Comparison of ENCODE assay signal across 15 cellular contexts in genomic region chr12:94126067-94126466, GRCh38. TPM values are rescaled to one million over a fixed set of nuclear protein-coding genes. Genes with fewer than 3 reads are reported as not detected.
A peak's percentile ranks its signal among the peaks of the same experiment; 100 is the strongest.
DNase-seq lines count a peak whose midpoint lies in the region; ATAC-seq and TF ChIP-seq lines count a peak whose summit lies in the region.
"Had no signal": no experiment of that assay in that cellular context is flagged by ENCODE, and none has a peak within 500 bp of the region (broad histone marks: within the 10 kb centered on the region; RNA-seq: fewer than 3 reads in every experiment).

No MANE protein-coding gene starts in this region.

- peaks cover 15% of the 10 kb centered on the region for H3K9me3 Mint-ChIP-seq in activated CD4-positive, alpha-beta T cell treated with anti-CD3 and anti-CD28 coated beads, Interleukin-2, amount 10 ng/mL, durations not matched to agents 7 days and 5 days
- H3K9me3 Mint-ChIP-seq in activated naive CD8-positive, alpha-beta T cell treated with anti-CD3 and anti-CD28 coated beads for 36 hours = peaks cover 2% of the 10 kb centered on the region
- peaks cover 6% of the 10 kb centered on the region for H3K9me3 Mint-ChIP-seq in stimulated activated memory B cell treated with anti-CD40 and anti-IgM and Interleukin-4, amounts not matched to agents 10 μg/mL and 1 μg/mL and 100 μg/mL, for 72 hours

- CTCF ChIA-PET in activated CD4-positive, alpha-beta T cell treated with anti-CD3 and anti-CD28 coated beads, Interleukin-2, amount 10 ng/mL, durations not matched to agents 7 days and 5 days (lab: Charles Lee) = interaction anchor here (0.6 to 1.2 kb wide), 2 partner anchors 19 to 639 kb away, joined by 3 to 4 read pairs; no protein-coding TSS in a partner anchor
- CTCF ChIA-PET in HEK293T (lab: Yijun Ruan, JAX) = interaction anchor here (0.7 to 1.8 kb wide), 2 partner anchors 9 to 145 kb away, joined by 6 to 7 read pairs; no protein-coding TSS in a partner anchor

- H3K36me3 Mint-ChIP-seq in activated CD4-positive, alpha-beta T cell treated with anti-CD3 and anti-CD28 coated beads, Interleukin-2, amount 10 ng/mL, durations not matched to agents 7 days and 5 days (ENCODE audit: low read depth) = peaks cover 12% of the 10 kb centered on the region
- peaks cover 2% of the 10 kb centered on the region for H3K36me3 Mint-ChIP-seq in activated naive CD8-positive, alpha-beta T cell treated with anti-CD3 and anti-CD28 coated beads for 36 hours
- no peaks in the 10 kb centered on the region for H3K36me3 Mint-ChIP-seq in stimulated activated memory B cell treated with anti-CD40 and anti-IgM and Interleukin-4, amounts not matched to agents 10 μg/mL and 1 μg/mL and 100 μg/mL, for 72 hours

- no peak for ATAC-seq in stimulated activated memory B cell treated with anti-CD40 and anti-IgM and Interleukin-4, amounts not matched to agents 10 μg/mL and 1 μg/mL and 100 μg/mL, for 72 hours

- no peak overlapping the region for H3K4me3 Mint-ChIP-seq in activated CD4-positive, alpha-beta T cell treated with anti-CD3 and anti-CD28 coated beads, Interleukin-2, amount 10 ng/mL, durations not matched to agents 7 days and 5 days
- no peak overlapping the region for H3K4me3 Mint-ChIP-seq in activated naive CD8-positive, alpha-beta T cell treated with anti-CD3 and anti-CD28 coated beads for 36 hours
- no peak overlapping the region for H3K4me3 Mint-ChIP-seq in stimulated activated memory B cell treated with anti-CD40 and anti-IgM and Interleukin-4, amounts not matched to agents 10 μg/mL and 1 μg/mL and 100 μg/mL, for 72 hours

- POLR2A ChIA-PET in activated CD4-positive, alpha-beta T cell treated with anti-CD3 and anti-CD28 coated beads, Interleukin-2, amount 10 ng/mL, durations not matched to agents 7 days and 5 days (lab: Charles Lee) = interaction anchor here (0.6 to 0.9 kb wide), 2 partner anchors 82 to 293 kb away, joined by 3 read pairs; no protein-coding TSS in a partner anchor
- POLR2A ChIA-PET in HEK293T (lab: Yijun Ruan, JAX) = no interaction called here

- peaks cover 4% of the 10 kb centered on the region for H3K27me3 Mint-ChIP-seq in activated CD4-positive, alpha-beta T cell treated with anti-CD3 and anti-CD28 coated beads, Interleukin-2, amount 10 ng/mL, durations not matched to agents 7 days and 5 days
- H3K27me3 Mint-ChIP-seq in activated naive CD8-positive, alpha-beta T cell treated with anti-CD3 and anti-CD28 coated beads for 36 hours = no peaks in the 10 kb centered on the region
- H3K27me3 Mint-ChIP-seq in stimulated activated memory B cell treated with anti-CD40 and anti-IgM and Interleukin-4, amounts not matched to agents 10 μg/mL and 1 μg/mL and 100 μg/mL, for 72 hours = no peaks in the 10 kb centered on the region

- peaks cover 58% of the 10 kb centered on the region for H3K4me1 Mint-ChIP-seq in activated CD4-positive, alpha-beta T cell treated with anti-CD3 and anti-CD28 coated beads, Interleukin-2, amount 10 ng/mL, durations not matched to agents 7 days and 5 days
- H3K4me1 Mint-ChIP-seq in activated naive CD8-positive, alpha-beta T cell treated with anti-CD3 and anti-CD28 coated beads for 36 hours = peaks cover 52% of the 10 kb centered on the region
- H3K4me1 Mint-ChIP-seq in stimulated activated memory B cell treated with anti-CD40 and anti-IgM and Interleukin-4, amounts not matched to agents 10 μg/mL and 1 μg/mL and 100 μg/mL, for 72 hours = peaks cover 58% of the 10 kb centered on the region

- peak overlapping the region; percentile 38 for H3K27ac Mint-ChIP-seq in activated CD4-positive, alpha-beta T cell treated with anti-CD3 and anti-CD28 coated beads, Interleukin-2, amount 10 ng/mL, durations not matched to agents 7 days and 5 days
- peak overlapping the region; percentile 14 for H3K27ac Mint-ChIP-seq in activated naive CD8-positive, alpha-beta T cell treated with anti-CD3 and anti-CD28 coated beads for 36 hours
- peak overlapping the region; percentile 38 for H3K27ac Mint-ChIP-seq in stimulated activated memory B cell treated with anti-CD40 and anti-IgM and Interleukin-4, amounts not matched to agents 10 μg/mL and 1 μg/mL and 100 μg/mL, for 72 hours
- H3K27ac Mint-ChIP-seq: activated T-helper 2 cell treated with anti-CD3 and anti-CD28 coated beads, Interferon-gamma antibody, Interleukin-2, Interleukin-4, amounts not matched to agents 10 μg/mL and 5 μg/mL and 100 μg/mL, durations not matched to agents 14 hours and 24 hours and 36 hours had no signal

- no peak for DNase-seq in activated CD4-positive, alpha-beta T cell treated with anti-CD3 and anti-CD28 coated beads, Interleukin-2, amount 10 ng/mL, durations not matched to agents 7 days and 5 days
- no peak for DNase-seq in activated CD4-positive, alpha-beta T cell treated with anti-CD3 and anti-CD28 coated beads, Interleukin-2, amount 50 U/mL, for 1 hour
- DNase-seq in MV-4-11 (lab: John Stamatoyannopoulos, UW) (peak; percentile 74), HEK293T (ENCODE audit: extremely low spot score) (no peak), NCI-H1436 treated with DMSO at 0.1 percent for 48 hours (lab: John Stamatoyannopoulos, UW) (no peak), NCI-H1930 (lab: John Stamatoyannopoulos, UW) (no peak)
- DNase-seq in activated naive CD8-positive, alpha-beta T cell treated with anti-CD3 and anti-CD28 coated beads for 36 hours = no peak
- DNase-seq: activated CD8-positive, alpha-beta memory T cell treated with anti-CD3 and anti-CD28 coated beads for 24 hours; aorta; NCI-H446; posterior cingulate gyrus; SJCRH30; trophoblast cell had no signal

TF ChIP-seq in HEK293T, 16 proteins besides CTCF, POLR2A, EP300 and RAD21:
- TF ChIP-seq SP1 (IDR thresholded peaks at IDR 0.05) = no peak
- no peak for TF ChIP-seq CTBP1 (IDR thresholded peaks at IDR 0.05; ENCODE audit: borderline replicate concordance)
- no peak for TF ChIP-seq LEF1 (IDR thresholded peaks at IDR 0.05; ENCODE audit: borderline replicate concordance)
- TF ChIP-seq BHLHE40 (IDR thresholded peaks at IDR 0.05; ENCODE audit: borderline replicate concordance) = no peak
- no peak for TF ChIP-seq ARNT (IDR thresholded peaks at IDR 0.05)
- TF ChIP-seq HDGF (IDR thresholded peaks at IDR 0.05; ENCODE audit: borderline replicate concordance) = no peak
- TF ChIP-seq FOXK2 (IDR thresholded peaks at IDR 0.05) = no peak
- TF ChIP-seq NFRKB (IDR thresholded peaks at IDR 0.05) = no peak

RNA-seq across cellular contexts. Expression of gene PLXNC1, which starts 22.3 kb away (rescaled TPM):
- total RNA-seq in activated CD4-positive, alpha-beta T cell treated with anti-CD3 and anti-CD28 coated beads, Interleukin-2, amount 10 ng/mL, durations not matched to agents 7 days and 5 days = 10 to 100 TPM; 27.4 to 29.7 TPM
- total RNA-seq in activated naive CD8-positive, alpha-beta T cell treated with anti-CD3 and anti-CD28 coated beads for 36 hours = 1 to 10 TPM; 4.7 to 6.0 TPM

Comparison
In these comparisons a context has a peak if more than half of its experiments do, and no peak if none do; other contexts are left out.
1. RNA of gene PLXNC1, which starts 22.3 kb away (total RNA-seq): 27.4 to 29.7 TPM in activated CD4-positive, alpha-beta T cell treated with anti-CD3 and anti-CD28 coated beads, Interleukin-2, amount 10 ng/mL, durations not matched to agents 7 days and 5 days; 4.7 to 6.0 TPM in activated naive CD8-positive, alpha-beta T cell treated with anti-CD3 and anti-CD28 coated beads for 36 hours; every median in the first group is over 4 times any median in the second.
2. Peak in every context shown above with its lines, with median percentiles within 50 percentile points of each other: H3K27ac Mint-ChIP-seq.